Comparison of ENCODE assay signal across 8 cellular contexts in genomic region chrX:43655961-43656494, GRCh38. TPM values are rescaled to one million over a fixed set of nuclear protein-coding genes. Genes with fewer than 3 reads are reported as not detected.
DNase-seq lines count a peak whose midpoint lies in the region; ATAC-seq, FAIRE-seq and TF ChIP-seq lines count a peak whose summit lies in the region.

Gene MAOA (plus strand): TSS chrX:43656299. CDS start chrX:43656342, 43 bp downstream.

- intact Hi-C loops in kidney (cut with DNase I) = no loop called here

- H3K9me3 ChIP-seq in kidney (ENCODE audit: control insufficient read depth in 1 of 2, low read length in 2 of 2) = no peaks in the 10 kb centered on the region
- H3K9me3 ChIP-seq in skeletal muscle tissue (ENCODE audit: control insufficient read depth in 3 of 3, low read length in 3 of 3) = no peaks in the 10 kb centered on the region

- peak within 1 kb of the TSS; percentile 81 to 87 for H3K27ac ChIP-seq in kidney (ENCODE audit: low read depth in 2 of 2, low read length in 2 of 2)
- H3K27ac ChIP-seq in skeletal muscle tissue (ENCODE audit: low read depth, low read length) = peak within 1 kb of the TSS; percentile 79

- peaks cover 0 to 3% (median 0%) of the 10 kb centered on the region in 3 donors for H3K27me3 ChIP-seq in skeletal muscle tissue (ENCODE audit: control insufficient read depth in 3 of 3, insufficient read depth in 3 of 3, low read length in 3 of 3)

- ATAC-seq in GM21528 (IDR thresholded peaks at IDR 0.05; ENCODE audit: low FRiP score, unreplicated experiment) (no peak), GM21515 (IDR thresholded peaks at IDR 0.05; ENCODE audit: unreplicated experiment) (no peak)

- TF ChIP-seq CTCF in choroid plexus epithelial cell (conservative IDR thresholded peaks at IDR 0.05; ENCODE audit: low read depth, low read length) (no peak), kidney (IDR thresholded peaks at IDR 0.05; ENCODE audit: borderline replicate concordance, extremely low read depth, insufficient read depth) (no peak)

- DNase-seq in HTR-8/SVneo (ENCODE audit: insufficient read length, low spot score) (peak; percentile 24), T-helper 9 cell (peak; percentile 35), choroid plexus epithelial cell (ENCODE audit: low read depth) (no peak), kidney (peak; percentile 94), COLO829 (ENCODE audit: low spot score) (no peak)

- H3K9ac ChIP-seq in kidney (ENCODE audit: low read length in 2 of 2) = peak within 1 kb of the TSS; percentile 69 to 91
- peak within 1 kb of the TSS; percentile 76 to 78 (median 76) for H3K9ac ChIP-seq in skeletal muscle tissue (ENCODE audit: low read depth in 1 of 3, low read length in 3 of 3)

- no peaks in the 10 kb centered on the region for H3K4me1 ChIP-seq in kidney (ENCODE audit: control insufficient read depth in 1 of 2, insufficient read depth in 1 of 2, low read depth in 1 of 2, low read length in 2 of 2)
- H3K4me1 ChIP-seq in skeletal muscle tissue (ENCODE audit: control insufficient read depth in 3 of 3, insufficient read depth in 3 of 3, low read length in 3 of 3) = peaks cover 0 to 9% (median 0%) of the 10 kb centered on the region in 3 donors

- FAIRE-seq in HTR-8/SVneo (lab: Jason Lieb, UNC) (no peak), kidney (lab: Jason Lieb, UNC) (no peak)

- H3K36me3 ChIP-seq in kidney (ENCODE audit: control insufficient read depth in 1 of 2, insufficient read depth in 2 of 2, low read length in 2 of 2) = no peaks in the 10 kb centered on the region
- H3K36me3 ChIP-seq in skeletal muscle tissue (ENCODE audit: control insufficient read depth in 3 of 3, insufficient read depth in 3 of 3, low read length in 3 of 3) = no peaks in the 10 kb centered on the region

- H3K4me3 ChIP-seq in choroid plexus epithelial cell (ENCODE audit: low read depth, low read length) = peak within 1 kb of the TSS; percentile 74
- H3K4me3 ChIP-seq in kidney (ENCODE audit: low read length in 2 of 2) = peak within 1 kb of the TSS; percentile 84 to 91
- peak within 1 kb of the TSS; percentile 76 to 85 (median 81) for H3K4me3 ChIP-seq in skeletal muscle tissue (ENCODE audit: low read length in 3 of 3)

RNA-seq across cellular contexts. Expression of gene MAOA, which starts in this region (rescaled TPM):
- 227 TPM for total RNA-seq in kidney
- polyA plus RNA-seq in kidney (ENCODE audit: insufficient read depth, low read depth, low replicate concordance) = 134 TPM
- 1.6 TPM for total RNA-seq in skeletal muscle tissue

Comparison
In these comparisons a context has a peak if more than half of its experiments do, and no peak if none do; other contexts are left out.
1. RNA of gene MAOA (total RNA-seq): 227 TPM in kidney (single experiment); 1.6 TPM in skeletal muscle tissue (single experiment); every median in the first group is over 10 times any median in the second.
2. DNase-seq: peak in HTR-8/SVneo (single experiment), T-helper 9 cell (single experiment) and kidney (single experiment); none in choroid plexus epithelial cell (single experiment) and COLO829 (single experiment).
3. Peak in every context shown above with its lines, with median percentiles within 50 percentile points of each other: H3K4me3 ChIP-seq.